12 cellular contexts compared by ENCODE assay signal in the genomic region with DNA sequence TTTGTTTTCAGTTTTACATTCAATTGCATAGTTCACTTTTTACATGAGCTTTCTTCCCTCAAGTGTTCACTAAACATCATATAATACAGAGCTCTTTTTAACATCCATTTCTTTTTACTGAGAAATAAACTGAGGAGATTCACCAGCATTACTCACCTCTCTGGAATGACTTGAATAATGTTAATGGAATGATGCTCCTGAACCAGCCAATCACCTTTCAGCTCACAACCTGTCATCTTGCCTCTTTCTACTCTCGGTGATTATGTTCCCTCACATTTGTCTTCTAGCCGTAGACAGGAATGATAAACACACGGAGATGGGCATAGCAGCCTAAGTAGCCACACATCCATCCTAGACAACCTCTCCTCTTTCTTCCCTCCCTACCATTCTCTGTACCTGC.
DNase-seq lines count a peak whose midpoint lies in the region; FAIRE-seq and TF ChIP-seq lines count a peak whose summit lies in the region.
"Had no signal": no experiment of that assay in that cellular context is flagged by ENCODE, and none has a peak within 500 bp of the region (broad histone marks: within the 10 kb centered on the region; RNA-seq: fewer than 3 reads in every experiment).

No MANE protein-coding gene starts in this region.

- peaks cover 1% of the 10 kb centered on the region; the same call in 1 of the 2 replicates for H3K9me3 ChIP-seq in SJCRH30 (replicated peaks)
- H3K9me3 ChIP-seq in skeletal muscle satellite cell (replicated peaks; ENCODE audit: low read length) = no peaks in the 10 kb centered on the region
- H3K9me3 ChIP-seq in colonic mucosa = no peaks in the 10 kb centered on the region
- H3K9me3 ChIP-seq: esophagus squamous epithelium had no signal

- H3K9ac ChIP-seq in skeletal muscle satellite cell (ENCODE audit: low read depth, low read length) = no peak overlapping the region
- H3K9ac ChIP-seq in colonic mucosa (ENCODE audit: low read depth in 2 of 2, low read length in 2 of 2) = no peak overlapping the region

- 45 to 56% methylated on average over 3 of the region's 3 CpGs for WGBS in lower leg skin, 2 donors

- no peak for TF ChIP-seq CTCF in fibroblast of the aortic adventitia (IDR thresholded peaks at IDR 0.05; ENCODE audit: insufficient read depth, low read length)
- no peak for TF ChIP-seq CTCF in colonic mucosa (IDR thresholded peaks at IDR 0.05)
- TF ChIP-seq CTCF in lower leg skin (IDR thresholded peaks at IDR 0.05) = no peak

- H3K4me1 ChIP-seq in SJCRH30 (peaks cover 44% of the 10 kb centered on the region), skeletal muscle satellite cell (ENCODE audit: control insufficient read depth, insufficient read depth, low read length) (peaks cover 19% of the 10 kb centered on the region), colonic mucosa (no peaks in the 10 kb centered on the region)
- H3K4me1 ChIP-seq: esophagus squamous epithelium had no signal

- peak overlapping the region; percentile 46 for H3K27ac ChIP-seq in SJCRH30
- H3K27ac ChIP-seq in colonic mucosa = no peak overlapping the region
- H3K27ac ChIP-seq: esophagus squamous epithelium had no signal

- 0 out of 2 replicates have a peak, but pooled peaks cover 2% of the 10 kb centered on the region for H3K36me3 ChIP-seq in SJCRH30
- no peaks in the 10 kb centered on the region for H3K36me3 ChIP-seq in skeletal muscle satellite cell (ENCODE audit: insufficient read depth, low read length)
- no peaks in the 10 kb centered on the region for H3K36me3 ChIP-seq in colonic mucosa
- H3K36me3 ChIP-seq: esophagus squamous epithelium had no signal

- TF ChIP-seq POLR2A in H54 (IDR thresholded peaks at IDR 0.05; ENCODE audit: low read depth, low read length) (no peak), lower leg skin (IDR thresholded peaks at IDR 0.05) (no peak)

- FAIRE-seq in H54 (lab: Jason Lieb, UNC) = peak; percentile 98

- H3K4me3 ChIP-seq in SJCRH30 = no peak overlapping the region
- no peak overlapping the region for H3K4me3 ChIP-seq in fibroblast of the aortic adventitia (ENCODE audit: low read depth, low read length)
- no peak overlapping the region for H3K4me3 ChIP-seq in skeletal muscle satellite cell (ENCODE audit: low read length)
- H3K4me3 ChIP-seq in colonic mucosa = no peak overlapping the region
- H3K4me3 ChIP-seq in lower leg skin (ENCODE audit: low read depth, poor library complexity, severe bottlenecking) = no peak overlapping the region
- H3K4me3 ChIP-seq: esophagus squamous epithelium, lung had no signal

- H3K4me2 ChIP-seq in skeletal muscle satellite cell (ENCODE audit: low read length) = peak overlapping the region; percentile 24

- intact Hi-C loops in colonic mucosa (cut with DNase I) (no loop called here), lower leg skin (cut with DNase I; ENCODE audit: low total_unique reads) (no loop called here)

- H3K27me3 ChIP-seq in SJCRH30 (no peaks in the 10 kb centered on the region), skeletal muscle satellite cell (ENCODE audit: control insufficient read depth, insufficient read depth, low read length) (no peaks in the 10 kb centered on the region), colonic mucosa (no peaks in the 10 kb centered on the region)

- peak; percentile 43 for DNase-seq in H54 (ENCODE audit: insufficient read length, low spot score)
- peak; percentile 31 to 47 for DNase-seq in SJCRH30
- peak; percentile 27 for DNase-seq in fibroblast of the aortic adventitia (ENCODE audit: low read depth)
- no peak for DNase-seq in hippocampal formation (lab: John Stamatoyannopoulos, UW)
- no peak for DNase-seq in colonic mucosa
- DNase-seq in foreskin melanocyte = no peak
- no peak for DNase-seq in lower leg skin (ENCODE audit: low spot score in 2 of 2)
- DNase-seq: esophagus squamous epithelium, NCI-H526, T-helper 1 cell had no signal

Comparison
In these comparisons a context has a peak if more than half of its experiments do, and no peak if none do; other contexts are left out.
1. DNase-seq: peak in H54 (single experiment), SJCRH30 (2 of 2) and fibroblast of the aortic adventitia (single experiment); none in hippocampal formation (0 of 2), colonic mucosa (single experiment), foreskin melanocyte (single experiment) and lower leg skin (0 of 2).